In genomic region chr1:94553323-94553730, GRCh38 we compare ENCODE assay signal across 13 cellular contexts. TPM values are rescaled to one million over a fixed set of nuclear protein-coding genes. Genes with fewer than 3 reads are reported as not detected.
DNase-seq lines count a peak whose midpoint lies in the region; ATAC-seq, FAIRE-seq and TF ChIP-seq lines count a peak whose summit lies in the region.
"Had no signal": no experiment of that assay in that cellular context is flagged by ENCODE, and none has a peak within 500 bp of the region (broad histone marks: within the 10 kb centered on the region; RNA-seq: fewer than 3 reads in every experiment).

No MANE protein-coding gene starts in this region.

- H2BK20ac ChIP-seq in H1 (ENCODE audit: low read length) = no peak overlapping the region

- TF ChIP-seq EP300 in H1 (IDR thresholded peaks at IDR 0.05; ENCODE audit: borderline replicate concordance in 1 of 2, low read depth in 2 of 2, low read length in 2 of 2) (no peak), sigmoid colon (IDR thresholded peaks at IDR 0.05) (no peak)

- 0 out of 7 replicates have a peak, but pooled peaks cover 0 to 2% (median 0%) of the 10 kb centered on the region in 4 experiments for H3K27me3 ChIP-seq in H1 (replicated peaks in 1 of 4; ENCODE audit: control insufficient read depth in 3 of 4, extremely low read depth in 1 of 4, insufficient read depth in 3 of 4, low read length in 3 of 4)
- no peaks in the 10 kb centered on the region for H3K27me3 ChIP-seq in neural progenitor cell
- no peaks in the 10 kb centered on the region for H3K27me3 ChIP-seq in sigmoid colon

- H3K79me1 ChIP-seq in H1 (ENCODE audit: low read depth, low read length) = no peaks in the 10 kb centered on the region

- H3K4me2 ChIP-seq in H1 (ENCODE audit: insufficient read depth in 1 of 2, low read depth in 2 of 2, low read length in 2 of 2) (peak overlapping the region; percentile 20 to 33; a peak in 2 of 4 replicates), neural progenitor cell (peak overlapping the region; percentile 17)

- TF ChIP-seq CTCF in H1 (IDR thresholded peaks at IDR 0.05; ENCODE audit: control extremely low read depth in 1 of 3, insufficient read depth in 1 of 3, low read depth in 1 of 3, low read length in 3 of 3) (no peak), neural progenitor cell (IDR thresholded peaks at IDR 0.05) (no peak), sigmoid colon (IDR thresholded peaks at IDR 0.05) (no peak)

- H3K27ac Mint-ChIP-seq in neural progenitor cell = no peak overlapping the region
- H3K27ac Mint-ChIP-seq: activated naive CD4-positive, alpha-beta T cell treated with anti-CD3 and anti-CD28 coated beads, Interleukin-2, amount 50 U/mL, for 24 hours had no signal

- DNase-seq in COLO668 (lab: John Stamatoyannopoulos, UW; ENCODE audit: unreplicated experiment) = peak; percentile 37
- peak; percentile 52 for DNase-seq in HT1080 (ENCODE audit: low read depth)
- no peak for DNase-seq in H1 (ENCODE audit: low read depth in 1 of 2, low spot score in 2 of 2)
- DNase-seq in neural progenitor cell (ENCODE audit: low spot score) = no peak
- DNase-seq in sigmoid colon = no peak
- no peak for DNase-seq in mucosa of gallbladder (ENCODE audit: low spot score)
- DNase-seq: kidney glomerular epithelial cell, MM.1S, Right ventricle myocardium superior had no signal

- no peaks in the 10 kb centered on the region for H3K36me3 Mint-ChIP-seq in neural progenitor cell
- H3K36me3 Mint-ChIP-seq: activated naive CD4-positive, alpha-beta T cell treated with anti-CD3 and anti-CD28 coated beads, Interleukin-2, amount 50 U/mL, for 24 hours had no signal

- H3K27me3 Mint-ChIP-seq in neural progenitor cell (ENCODE audit: insufficient read depth, low read depth) = peaks cover 6% of the 10 kb centered on the region

- no peak overlapping the region for H3K56ac ChIP-seq in H1 (replicated peaks; ENCODE audit: insufficient read length, low read depth, low read length)

- H3K4me1 ChIP-seq in H1 (replicated peaks in 1 of 4; ENCODE audit: control insufficient read depth in 3 of 4, insufficient read depth in 4 of 4, low read length in 3 of 4) (peaks cover 11 to 21% (median 13%) of the 10 kb centered on the region in 4 experiments), neural progenitor cell (peaks cover 47% of the 10 kb centered on the region), sigmoid colon (no peaks in the 10 kb centered on the region)

- no peak overlapping the region for H3K4me3 ChIP-seq in H1 (ENCODE audit: extremely low read depth in 1 of 4, insufficient read depth in 2 of 4, low read depth in 3 of 4, low read length in 4 of 4)
- H3K4me3 ChIP-seq in neural progenitor cell = no peak overlapping the region
- no peak overlapping the region for H3K4me3 ChIP-seq in sigmoid colon

- no peak overlapping the region for H3K4ac ChIP-seq in H1 (replicated peaks; ENCODE audit: insufficient read length, low read depth, low read length)

- H3K79me2 ChIP-seq in H1 (ENCODE audit: control insufficient read depth in 1 of 2, insufficient read depth in 2 of 2, low read length in 2 of 2) (no peaks in the 10 kb centered on the region), neural progenitor cell (ENCODE audit: low read depth) (no peaks in the 10 kb centered on the region)

- H3K14ac ChIP-seq in H1 (ENCODE audit: insufficient read length) = no peak overlapping the region

- no peaks in the 10 kb centered on the region for H3K9me3 Mint-ChIP-seq in neural progenitor cell
- H3K9me3 Mint-ChIP-seq: activated naive CD4-positive, alpha-beta T cell treated with anti-CD3 and anti-CD28 coated beads, Interleukin-2, amount 50 U/mL, for 24 hours had no signal

- H3K27ac ChIP-seq in H1 (ENCODE audit: low read depth, low read length) (no peak overlapping the region), neural progenitor cell (no peak overlapping the region), sigmoid colon (no peak overlapping the region)

- H4K91ac ChIP-seq in H1 (replicated peaks; ENCODE audit: insufficient read length, low read length) = no peak overlapping the region

- no peak overlapping the region for H3K4me3 Mint-ChIP-seq in neural progenitor cell
- H3K4me3 Mint-ChIP-seq: activated naive CD4-positive, alpha-beta T cell treated with anti-CD3 and anti-CD28 coated beads, Interleukin-2, amount 50 U/mL, for 24 hours had no signal

- H3F3A ChIP-seq in neural progenitor cell (ENCODE audit: low read depth) = peaks cover 14% of the 10 kb centered on the region

- TF ChIP-seq POLR2A in H1 (IDR thresholded peaks at IDR 0.05; ENCODE audit: control extremely low read depth in 1 of 2, low read depth in 2 of 2, low read length in 2 of 2) (no peak), sigmoid colon (IDR thresholded peaks at IDR 0.05) (no peak)

- no peak for FAIRE-seq in H1 (lab: Jason Lieb, UNC)
- FAIRE-seq: colon had no signal

- no peaks in the 10 kb centered on the region for H3K23me2 ChIP-seq in H1 (ENCODE audit: low read depth, low read length)

- no peak overlapping the region for H2BK15ac ChIP-seq in H1 (ENCODE audit: low read length)

- H3K4me1 Mint-ChIP-seq in neural progenitor cell = peaks cover 57% of the 10 kb centered on the region
- H3K4me1 Mint-ChIP-seq: activated naive CD4-positive, alpha-beta T cell treated with anti-CD3 and anti-CD28 coated beads, Interleukin-2, amount 50 U/mL, for 24 hours had no signal

- TF ChIP-seq RAD21 in H1 (IDR thresholded peaks at IDR 0.05 in 1 of 2, conservative IDR thresholded peaks at IDR 0.05 in 1 of 2; ENCODE audit: low read depth in 2 of 2, low read length in 2 of 2) = no peak

- H2AFZ ChIP-seq in H1 (ENCODE audit: low read length) = no peak overlapping the region
- no peak overlapping the region for H2AFZ ChIP-seq in neural progenitor cell (replicated peaks)

- no peak overlapping the region for H3K23ac ChIP-seq in H1 (ENCODE audit: insufficient read length)

- H3K36me3 ChIP-seq in H1 (ENCODE audit: control insufficient read depth in 2 of 4, insufficient read depth in 4 of 4, low read length in 3 of 4) (no peaks in the 10 kb centered on the region), neural progenitor cell (no peaks in the 10 kb centered on the region), sigmoid colon (no peaks in the 10 kb centered on the region)

- no peak overlapping the region for H2AK5ac ChIP-seq in H1 (ENCODE audit: low read depth, low read length)

- no peak overlapping the region for H3K18ac ChIP-seq in H1 (ENCODE audit: extremely low read depth, low read length)

- no peaks in the 10 kb centered on the region for H4K20me1 ChIP-seq in H1 (replicated peaks in 1 of 2; ENCODE audit: control insufficient read depth in 1 of 2, insufficient read depth in 2 of 2, low read length in 2 of 2)
- H4K20me1 ChIP-seq in neural progenitor cell (ENCODE audit: low read depth) = no peaks in the 10 kb centered on the region

- 62% methylated on average over 5 of the region's 5 CpGs; no CpG with 5 or more reads in 1 of the 2 experiments for WGBS in H1 (ENCODE audit: extremely low coverage in 1 of 2, insufficient coverage in 1 of 2, insufficient read length in 1 of 2, insufficient replicate concordance in 2 of 2, low coverage in 1 of 2, low lambda C conversion rate in 2 of 2, missing lambda C conversion rate in 1 of 2), 2 experiments
- 60 to 66% methylated on average over 5 of the region's 5 CpGs for WGBS in sigmoid colon, 2 donors

- intact Hi-C loops in sigmoid colon (cut with DNase I) = no loop called here

- H2BK12ac ChIP-seq in H1 (ENCODE audit: low read depth, low read length) = no peak overlapping the region

- H3K9me3 ChIP-seq in H1 (ENCODE audit: insufficient read depth in 2 of 2, low read depth in 1 of 2, low read length in 1 of 2) (no peaks in the 10 kb centered on the region), neural progenitor cell (ENCODE audit: low read depth) (no peaks in the 10 kb centered on the region), sigmoid colon (no peaks in the 10 kb centered on the region)

- no peak overlapping the region for H2BK120ac ChIP-seq in H1 (replicated peaks; ENCODE audit: low read depth, low read length)

- no peak overlapping the region for H4K8ac ChIP-seq in H1 (ENCODE audit: extremely low read depth, insufficient read depth, low read length)

- H4K5ac ChIP-seq in H1 (ENCODE audit: insufficient read length, low read depth, low read length) = no peak overlapping the region

- ATAC-seq in GM21723 (IDR thresholded peaks at IDR 0.05; ENCODE audit: unreplicated experiment) (no peak), HG03135 (IDR thresholded peaks at IDR 0.05; ENCODE audit: unreplicated experiment) (no peak)

- H3K9ac ChIP-seq in H1 (replicated peaks in 1 of 4; ENCODE audit: extremely low read depth in 1 of 4, low read depth in 3 of 4, low read length in 3 of 4) = no peak overlapping the region; a peak in 1 of 7 replicates
- no peak overlapping the region for H3K9ac ChIP-seq in neural progenitor cell

- POLR2A ChIA-PET in H1 (lab: Charles Lee; ENCODE audit: partially characterized antibody) = interaction anchor here (1.0 kb wide), 1 partner anchor 10 kb away, joined by 3 read pairs; no protein-coding TSS in a partner anchor

- H2BK5ac ChIP-seq in H1 (ENCODE audit: low read depth, low read length) = no peak overlapping the region

- CTCF ChIA-PET in H1 (lab: Charles Lee; ENCODE audit: partially characterized antibody) = interaction anchor here (1.0 kb wide), 1 partner anchor 24 kb away, joined by 4 read pairs; no protein-coding TSS in a partner anchor

TF ChIP-seq in H1, 55 proteins besides CTCF, POLR2A, EP300 and RAD21 (continues in another document):
- TF ChIP-seq CTBP2 (IDR thresholded peaks at IDR 0.05; ENCODE audit: borderline replicate concordance, insufficient read depth, insufficient read length, low read length) (no peak), POU5F1 (IDR thresholded peaks at IDR 0.05; ENCODE audit: low read depth, low read length) (no peak), JUND (IDR thresholded peaks at IDR 0.05; ENCODE audit: low read length) (no peak)

RNA-seq across cellular contexts. Expression of gene F3, which starts 11.8 kb away (rescaled TPM):
- total RNA-seq in HT1080 (2014; rRNA removed; shearing (Covaris generic)) = 24.7 and 44.0 TPM in 2 replicates
- 19.5 and 21.8 TPM in 2 replicates for polyA plus RNA-seq in HT1080 (2015; cell fraction: cytosol; rRNA removed)
- polyA plus RNA-seq in HT1080 (2015; cell fraction: nucleus; rRNA removed) = 39.1 and 45.1 TPM in 2 replicates
- total RNA-seq in H1 (2021; fragmentation: NEBNext Ultra II Directional; extraction: Animal tissue kit (Norgen Biotek cat#: 25700)) = 6.1 and 8.6 TPM in 2 replicates
- polyA plus RNA-seq in H1 (2011; rRNA removed) (2.6 TPM in 2 replicates), sigmoid colon (10 to 100 TPM in 2 of 3 donors, 1 to 10 TPM in 1; 9.9 to 22.0 (median 17.4) TPM)
- 2.9 TPM for polyA plus RNA-seq in H1 (2011; cell fraction: cytosol; rRNA removed)
- polyA plus RNA-seq in H1 (2011; cell fraction: nucleus; rRNA removed) = 2.4 TPM
- 3.7 to 6.1 TPM (median 4.2 TPM) in 4 replicates for polyA plus RNA-seq in H1 (2012, experiment 1 of 2)
- 1.00 TPM for polyA plus RNA-seq in H1 (2012, experiment 2 of 2)
- polyA plus RNA-seq in H1 (2013, experiment 1 of 2) = 6.3 TPM
- polyA plus RNA-seq in H1 (2013, experiment 2 of 2) = 7.0 TPM
- polyA minus RNA-seq in H1 (2011; rRNA and poly(A)+ RNA removed) = 4.7 and 10.4 TPM in 2 replicates
- polyA minus RNA-seq in H1 (2011; cell fraction: cytosol; rRNA and poly(A)+ RNA removed) = 2.7 TPM
- polyA minus RNA-seq in H1 (2011; cell fraction: nucleus; rRNA and poly(A)+ RNA removed) = 10.0 TPM
- total RNA-seq in neural progenitor cell (ENCODE audit: low replicate concordance) (2.3 and 6.4 TPM in 2 replicates), sigmoid colon (10 to 100 TPM; 19.3 to 53.7 (median 19.3) TPM), mucosa of gallbladder (26.0 TPM)

Comparison
In these comparisons a context has a peak if more than half of its experiments do, and no peak if none do; other contexts are left out.
1. DNase-seq: peak in COLO668 (single experiment) and HT1080 (single experiment); none in H1 (0 of 2), neural progenitor cell (single experiment), sigmoid colon (single experiment) and mucosa of gallbladder (single experiment).